Comparison of ENCODE assay signal across 8 cellular contexts in the genomic region with DNA sequence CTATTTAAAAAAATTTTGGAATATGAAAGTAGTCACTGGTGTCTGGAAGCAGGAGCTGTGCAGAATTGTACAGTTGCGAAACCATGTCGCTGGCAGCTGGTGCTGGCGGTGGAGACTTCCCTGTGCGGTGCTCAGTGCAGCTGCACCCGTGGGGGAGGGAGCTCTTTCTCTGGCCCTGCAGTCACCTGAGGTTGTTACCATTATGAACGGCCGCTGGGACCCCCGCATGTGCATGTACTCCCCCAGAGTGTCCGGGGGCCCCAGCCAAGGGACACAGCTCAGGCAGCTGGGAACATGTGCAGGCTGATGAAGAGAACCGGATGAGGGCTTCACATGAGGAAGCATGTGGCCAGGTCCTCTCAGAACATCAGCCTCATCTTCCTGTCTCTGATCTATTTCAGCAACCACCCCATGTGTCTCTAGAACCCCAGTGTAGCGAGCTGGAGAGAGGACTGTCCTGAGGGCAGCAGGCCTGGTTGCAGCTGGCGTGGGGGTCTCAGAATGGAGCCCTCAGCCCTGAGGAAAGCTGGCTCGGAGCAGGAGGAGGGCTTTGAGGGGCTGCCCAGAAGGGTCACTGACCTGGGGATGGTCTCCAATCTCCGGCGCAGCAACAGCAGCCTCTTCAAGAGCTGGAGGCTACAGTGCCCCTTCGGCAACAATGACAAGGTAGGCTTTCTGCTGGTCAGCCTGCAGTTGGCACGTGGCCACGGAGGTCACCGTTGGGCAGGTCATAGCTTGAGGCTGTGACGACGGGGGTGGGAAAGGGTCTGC. TPM values are rescaled to one million over a fixed set of nuclear protein-coding genes. Genes with fewer than 3 reads are reported as not detected.
DNase-seq lines count a peak whose midpoint lies in the region; ATAC-seq and TF ChIP-seq lines count a peak whose summit lies in the region.

A gene (plus strand): TSS at position 422 of the 771 bp plus-strand sequence. CDS start 80 bp downstream, at position 502.

- H3K4me1 ChIP-seq in lung (ENCODE audit: control insufficient read depth in 2 of 2, insufficient read depth in 2 of 2, low read length in 2 of 2) (peaks cover 0 to 9% of the 10 kb centered on the region in 2 donors), endodermal cell (ENCODE audit: control insufficient read depth, insufficient read depth, low read length) (no peaks in the 10 kb centered on the region)

- no peaks in the 10 kb centered on the region for H3K36me3 ChIP-seq in lung (ENCODE audit: control insufficient read depth in 2 of 2, insufficient read depth in 2 of 2, low read length in 2 of 2)
- H3K36me3 ChIP-seq in endodermal cell (ENCODE audit: control insufficient read depth, insufficient read depth, low read length) = no peaks in the 10 kb centered on the region

- ATAC-seq in lung (ENCODE audit: insufficient read depth, low FRiP score) = peak; percentile 73
- ATAC-seq in GM18868 (IDR thresholded peaks at IDR 0.05; ENCODE audit: unreplicated experiment) = no peak

- WGBS in lung, 2 donors = 25 to 46% methylated on average over 21 of the region's 21 CpGs
- WGBS in endodermal cell (ENCODE audit: insufficient coverage in 1 of 2, insufficient read length in 1 of 2), 2 experiments = 92 to 96% methylated on average over 15 to 21 of the region's 21 CpGs

- H3K9me3 ChIP-seq in lung (ENCODE audit: control insufficient read depth in 2 of 2, insufficient read depth in 1 of 2, low read length in 1 of 2) (peaks cover 0 to 4% of the 10 kb centered on the region in 2 donors), endodermal cell (ENCODE audit: control insufficient read depth, low read length) (no peaks in the 10 kb centered on the region)

- peak within 1 kb of the TSS; percentile 44 for H3K27ac Mint-ChIP-seq in activated naive CD4-positive, alpha-beta T cell treated with anti-CD3 and anti-CD28 coated beads for 36 hours
- H3K27ac Mint-ChIP-seq in endodermal cell = no peak within 1 kb of the TSS

- peaks cover 49% of the 10 kb centered on the region for H3K4me1 Mint-ChIP-seq in activated naive CD4-positive, alpha-beta T cell treated with anti-CD3 and anti-CD28 coated beads for 36 hours (ENCODE audit: low read depth)
- H3K4me1 Mint-ChIP-seq in endodermal cell = peaks cover 7% of the 10 kb centered on the region

- DNase-seq in GM12865 (ENCODE audit: low read depth) (peak; percentile 76), KG1 (lab: John Stamatoyannopoulos, UW) (peak; percentile 73), lung (ENCODE audit: low spot score) (peak; percentile 68), endodermal cell (no peak), NCI-H128 (lab: John Stamatoyannopoulos, UW; ENCODE audit: unreplicated experiment) (no peak), NCI-H82 (lab: John Stamatoyannopoulos, UW) (no peak)
- DNase-seq in activated naive CD4-positive, alpha-beta T cell treated with anti-CD3 and anti-CD28 coated beads for 36 hours = peak; percentile 48

- no peak for TF ChIP-seq CTCF in GM12865 (IDR thresholded peaks at IDR 0.05; ENCODE audit: insufficient read depth, low read depth, low read length, missing control alignments)
- TF ChIP-seq CTCF in lung (IDR thresholded peaks at IDR 0.05; ENCODE audit: control extremely low read depth, extremely low read depth) = no peak
- no peak for TF ChIP-seq CTCF in endodermal cell (conservative IDR thresholded peaks at IDR 0.05)

- H3K9me3 Mint-ChIP-seq in activated naive CD4-positive, alpha-beta T cell treated with anti-CD3 and anti-CD28 coated beads for 36 hours = no peaks in the 10 kb centered on the region
- H3K9me3 Mint-ChIP-seq in endodermal cell = peaks cover 4% of the 10 kb centered on the region

- H3K4me3 ChIP-seq in GM12865 (ENCODE audit: low read depth, low read length) = peak within 1 kb of the TSS; percentile 28
- peak within 1 kb of the TSS; percentile 4 for H3K4me3 ChIP-seq in lung
- H3K4me3 ChIP-seq in endodermal cell (ENCODE audit: low read length) = no peak within 1 kb of the TSS

- intact Hi-C loops in activated naive CD4-positive, alpha-beta T cell treated with anti-CD3 and anti-CD28 coated beads for 36 hours (cut with micrococcal nuclease) = loop anchor here (10.0 kb wide), 1 partner anchor 571 kb away; a partner anchor contains a TSS

- peaks cover 4% of the 10 kb centered on the region for H3K27me3 ChIP-seq in lung (ENCODE audit: control insufficient read depth, insufficient read depth)
- H3K27me3 ChIP-seq in endodermal cell (ENCODE audit: control insufficient read depth, insufficient read depth, low read length, poor library complexity, severe bottlenecking) = no peaks in the 10 kb centered on the region

- H3K4me3 Mint-ChIP-seq in activated naive CD4-positive, alpha-beta T cell treated with anti-CD3 and anti-CD28 coated beads for 36 hours = peak within 1 kb of the TSS; percentile 40
- no peak within 1 kb of the TSS for H3K4me3 Mint-ChIP-seq in endodermal cell

- CTCF ChIA-PET in activated naive CD4-positive, alpha-beta T cell treated with anti-CD3 and anti-CD28 coated beads for 36 hours (lab: Charles Lee) = interaction anchor here (0.6 to 1.4 kb wide), 3 partner anchors 13 to 96 kb away, joined by 3 to 4 read pairs (median 4); no protein-coding TSS in a partner anchor

- H3K27ac ChIP-seq in lung (ENCODE audit: low read depth in 1 of 2, low read length in 1 of 2) (peak within 1 kb of the TSS in 1 of 2 donors; percentile 80), endodermal cell (ENCODE audit: low read depth, low read length) (no peak within 1 kb of the TSS)

- peaks cover 4% of the 10 kb centered on the region for H3K27me3 Mint-ChIP-seq in activated naive CD4-positive, alpha-beta T cell treated with anti-CD3 and anti-CD28 coated beads for 36 hours (ENCODE audit: low read depth)
- H3K27me3 Mint-ChIP-seq in endodermal cell (ENCODE audit: insufficient read depth) = peaks cover 7% of the 10 kb centered on the region

- no peak within 1 kb of the TSS for H3K9ac ChIP-seq in endodermal cell (ENCODE audit: extremely low read depth, low read length, poor library complexity, severe bottlenecking)

- no peaks in the 10 kb centered on the region for H3K36me3 Mint-ChIP-seq in activated naive CD4-positive, alpha-beta T cell treated with anti-CD3 and anti-CD28 coated beads for 36 hours (ENCODE audit: low read depth)
- no peaks in the 10 kb centered on the region for H3K36me3 Mint-ChIP-seq in endodermal cell (ENCODE audit: low read depth)

RNA-seq across cellular contexts. Expression of the gene that starts here (rescaled TPM):
- total RNA-seq in activated naive CD4-positive, alpha-beta T cell treated with anti-CD3 and anti-CD28 coated beads for 36 hours = 1 to 10 TPM; 2.5 to 3.5 TPM
- total RNA-seq in lung = 10 to 100 TPM in 1 of 2 donors, 1 to 10 TPM in 1; 5.9 to 13.1 TPM
- 10 to 100 TPM in 1 of 2 donors, 1 to 10 TPM in 1; 7.4 to 26.2 TPM for polyA plus RNA-seq in lung
- total RNA-seq in endodermal cell = 10 to 100 TPM in 1 of 2 donors, 1 to 10 TPM in 1; 1.6 to 12.5 TPM
- 0.36 TPM for polyA plus RNA-seq in endodermal cell (2013, experiment 1 of 2)
- 0.33 TPM for polyA plus RNA-seq in endodermal cell (2013, experiment 2 of 2)

Comparison
In these comparisons a context has a peak if more than half of its experiments do, and no peak if none do; other contexts are left out.
1. DNase-seq: peak in GM12865 (single experiment), KG1 (single experiment), activated naive CD4-positive, alpha-beta T cell treated with anti-CD3 and anti-CD28 coated beads for 36 hours (single experiment) and lung (single experiment); none in endodermal cell (single experiment), NCI-H128 (single experiment) and NCI-H82 (single experiment).